ENCODE assay signal across 1 cellular context in genomic region chr20:63863021-63863797, GRCh38.
TF ChIP-seq lines count a peak whose summit lies in the region.

No MANE protein-coding gene starts in this region.

TF ChIP-seq in IMR-90, 13 proteins besides CTCF, POLR2A, EP300 and RAD21 (continued from another document):
- TF ChIP-seq RCOR1 (IDR thresholded peaks at IDR 0.05; ENCODE audit: insufficient replicate concordance, low read length) (no peak), ELK1 (IDR thresholded peaks at IDR 0.05; ENCODE audit: borderline replicate concordance, low read depth, low read length) (no peak), MXI1 (IDR thresholded peaks at IDR 0.05; ENCODE audit: borderline replicate concordance, low read depth, low read length) (no peak), RFX5 (IDR thresholded peaks at IDR 0.05; ENCODE audit: low read depth, low read length) (no peak), MAFK (IDR thresholded peaks at IDR 0.05; ENCODE audit: low read depth, low read length) (no peak), CHD1 (IDR thresholded peaks at IDR 0.05; ENCODE audit: low read depth, low read length) (no peak), MAZ (IDR thresholded peaks at IDR 0.05; ENCODE audit: borderline replicate concordance, low read depth, low read length) (no peak), BHLHE40 (IDR thresholded peaks at IDR 0.05; ENCODE audit: low read depth, low read length) (no peak), USF2 (IDR thresholded peaks at IDR 0.05; ENCODE audit: low read depth, low read length) (no peak), CEBPB (IDR thresholded peaks at IDR 0.05; ENCODE audit: low read depth, low read length) (no peak), FOS (IDR thresholded peaks at IDR 0.05; ENCODE audit: low read depth, low read length) (no peak)
